In genomic region chr14:51545396-51545795, GRCh38 we compare ENCODE assay signal across 1 cellular context.
TF ChIP-seq lines count a peak whose summit lies in the region.

No MANE protein-coding gene starts in this region.

TF ChIP-seq in SK-N-SH treated with all-trans-retinoic acid at 6 μM for 48 hours, 23 proteins besides CTCF, POLR2A, EP300 and RAD21 (continued from another document):
- no peak for TF ChIP-seq TSHZ2 (CRISPR knock-in tag; IDR thresholded peaks at IDR 0.05)
- no peak for TF ChIP-seq GLIS3 (CRISPR knock-in tag; IDR thresholded peaks at IDR 0.05)
- TF ChIP-seq ESRRG (CRISPR knock-in tag; IDR thresholded peaks at IDR 0.05): no peak
- TF ChIP-seq CREB5 (CRISPR knock-in tag; IDR thresholded peaks at IDR 0.05; ENCODE audit: low read depth): no peak
- no peak for TF ChIP-seq ZC3H10 (CRISPR knock-in tag; IDR thresholded peaks at IDR 0.05)
- no peak for TF ChIP-seq PPARA (CRISPR knock-in tag; IDR thresholded peaks at IDR 0.05; ENCODE audit: borderline replicate concordance)
